ENCODE assay signal across 8 cellular contexts in the genomic region with DNA sequence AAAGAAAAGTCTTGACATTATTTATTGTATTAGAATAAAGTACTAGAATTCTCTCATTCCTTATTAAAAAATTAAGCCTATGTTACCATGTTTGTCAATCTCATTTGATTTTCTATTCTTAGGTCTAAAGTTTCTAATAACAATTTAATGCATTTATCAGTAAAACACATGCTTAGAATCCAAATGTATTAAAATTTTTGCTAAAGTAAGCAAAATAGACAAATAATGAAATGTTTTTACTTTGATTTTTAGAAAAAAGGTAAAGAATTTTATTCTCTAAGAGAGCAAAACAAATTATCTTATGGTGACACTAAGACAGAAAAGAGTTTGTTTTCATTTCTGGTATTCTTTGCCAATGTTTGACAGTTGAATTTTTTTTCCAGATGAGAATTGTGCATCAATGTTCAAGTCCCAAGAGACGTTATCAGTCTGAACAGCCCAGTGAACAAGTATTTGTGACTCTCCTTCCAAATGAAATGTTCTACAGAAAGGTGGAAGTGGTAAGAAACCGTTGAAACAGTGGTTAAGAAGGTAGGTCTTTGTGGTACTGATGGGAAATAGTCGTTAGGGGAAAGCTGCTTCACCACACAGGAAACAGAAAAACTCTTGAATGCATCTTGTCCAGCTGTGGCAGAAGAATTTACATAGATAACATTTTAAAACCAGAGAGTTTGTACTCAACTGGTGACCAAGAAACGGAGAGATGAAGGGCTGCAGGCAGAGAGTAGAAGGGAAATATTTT.
DNase-seq lines count a peak whose midpoint lies in the region; ATAC-seq and TF ChIP-seq lines count a peak whose summit lies in the region.

No MANE protein-coding gene starts in this region.

- H3K4me2 ChIP-seq in mesenchymal stem cell (ENCODE audit: low read length, poor library complexity, severe bottlenecking), result no peak overlapping the region

- no peak overlapping the region for H3K9ac ChIP-seq in mesenchymal stem cell (ENCODE audit: low read length)

- no peak overlapping the region for H3K27ac ChIP-seq in mesenchymal stem cell (ENCODE audit: low read length, poor library complexity, severe bottlenecking)

- TF ChIP-seq CTCF in HFFc6 (IDR thresholded peaks at IDR 0.05), result no peak

- H3K4ac ChIP-seq in mesenchymal stem cell (ENCODE audit: low read depth in 1 of 2, low read length in 2 of 2), result no peak overlapping the region

- no peak overlapping the region for H4K8ac ChIP-seq in mesenchymal stem cell (ENCODE audit: low read length)

- no peak overlapping the region for H3K14ac ChIP-seq in mesenchymal stem cell (ENCODE audit: low read length in 2 of 2)

- H4K91ac ChIP-seq in mesenchymal stem cell (ENCODE audit: low read length), result no peak overlapping the region

- no peak overlapping the region for H3K18ac ChIP-seq in mesenchymal stem cell (ENCODE audit: low read depth in 1 of 2, low read length in 2 of 2)

- H3K27me3 ChIP-seq in mesenchymal stem cell (ENCODE audit: control insufficient read depth in 1 of 2, insufficient read depth in 1 of 2, low read length in 2 of 2), result no peaks in the 10 kb centered on the region
- no peaks in the 10 kb centered on the region for H3K27me3 ChIP-seq in HAP-1 (ENCODE audit: low read depth)

- H3K27ac Mint-ChIP-seq in HFFc6, result no peak overlapping the region

- no peak overlapping the region for H2BK12ac ChIP-seq in mesenchymal stem cell (ENCODE audit: low read length in 2 of 2)

- ATAC-seq in GM18870 (IDR thresholded peaks at IDR 0.05; ENCODE audit: unreplicated experiment) (peak; percentile 99), HG02798 (IDR thresholded peaks at IDR 0.05; ENCODE audit: poor library complexity, unreplicated experiment) (peak; percentile 99)

- H3K4me3 Mint-ChIP-seq in HFFc6, result no peak overlapping the region

- H3K4me1 ChIP-seq in mesenchymal stem cell (ENCODE audit: control insufficient read depth, insufficient read depth, low read depth, low read length) (no peaks in the 10 kb centered on the region), HAP-1 (no peaks in the 10 kb centered on the region)

- H2BK120ac ChIP-seq in mesenchymal stem cell (ENCODE audit: low read depth, low read length), result no peak overlapping the region

- H3K4me1 Mint-ChIP-seq in HFFc6 (ENCODE audit: low read depth), result no peaks in the 10 kb centered on the region

- H3K9me3 ChIP-seq in mesenchymal stem cell (ENCODE audit: control insufficient read depth, low read length), result no peaks in the 10 kb centered on the region
- no peaks in the 10 kb centered on the region for H3K9me3 ChIP-seq in HAP-1

- no peaks in the 10 kb centered on the region for H3K9me3 Mint-ChIP-seq in HFFc6

- H3K79me1 ChIP-seq in mesenchymal stem cell (replicated peaks; ENCODE audit: low read length, poor library complexity, severe bottlenecking), result no peaks in the 10 kb centered on the region

- no peak overlapping the region for H2AK5ac ChIP-seq in mesenchymal stem cell (ENCODE audit: low read length, severe bottlenecking)

- H3K36me3 ChIP-seq in mesenchymal stem cell (ENCODE audit: control insufficient read depth in 1 of 2, insufficient read depth in 2 of 2, low read depth in 1 of 2, low read length in 2 of 2) (no peaks in the 10 kb centered on the region), HAP-1 (replicated peaks) (no peaks in the 10 kb centered on the region)

- H3K23ac ChIP-seq in mesenchymal stem cell (ENCODE audit: low read length in 2 of 2), result no peak overlapping the region

- H3K36me3 Mint-ChIP-seq in HFFc6 (ENCODE audit: low read depth), result no peaks in the 10 kb centered on the region

- DNase-seq in NOMO-1 treated with dmso at 0.1 percent for 144 hours (lab: John Stamatoyannopoulos, UW; ENCODE audit: unreplicated experiment), result peak; percentile 71
- DNase-seq in mesenchymal stem cell, result peak; percentile 11
- no peak for DNase-seq in DMS79 treated with DMSO at 0.1 percent for 48 hours (lab: John Stamatoyannopoulos, UW)
- no peak for DNase-seq in HFFc6
- DNase-seq in HAP-1 (ENCODE audit: low spot score in 2 of 2), result no peak
- DNase-seq in globus pallidus (ENCODE audit: low spot score), result no peak

- WGBS in mesenchymal stem cell, result 30% methylated on average over 2 of the region's 4 CpGs

- H2BK15ac ChIP-seq in mesenchymal stem cell (ENCODE audit: low read depth, poor library complexity, severe bottlenecking), result no peak overlapping the region

- H2AFZ ChIP-seq in mesenchymal stem cell (ENCODE audit: low read depth, low read length), result no peak overlapping the region

- H2BK5ac ChIP-seq in mesenchymal stem cell (ENCODE audit: low read depth, low read length, poor library complexity, severe bottlenecking), result no peak overlapping the region

- in situ Hi-C loops in HAP-1 (cut with MboI; ENCODE audit: low sequenced_read_pairs), result no loop called here

- H3K4me3 ChIP-seq in mesenchymal stem cell (ENCODE audit: insufficient read depth in 1 of 2, low read depth in 1 of 2, low read length in 2 of 2) (no peak overlapping the region), HAP-1 (no peak overlapping the region)

- H3K27me3 Mint-ChIP-seq in HFFc6 (ENCODE audit: insufficient read depth), result no peaks in the 10 kb centered on the region; the same call in 1 of the 2 replicates

Comparison
In these comparisons a context has a peak if more than half of its experiments do, and no peak if none do; other contexts are left out.
1. DNase-seq: peak in NOMO-1 treated with dmso at 0.1 percent for 144 hours (single experiment) and mesenchymal stem cell (single experiment); none in DMS79 treated with DMSO at 0.1 percent for 48 hours (single experiment), HFFc6 (single experiment), HAP-1 (0 of 2) and globus pallidus (single experiment).